ENCODE assay signal across 15 cellular contexts in genomic region chr13:24683370-24683769, GRCh38. TPM values are rescaled to one million over a fixed set of nuclear protein-coding genes. Genes with fewer than 3 reads are reported as not detected.
"Had no signal": no experiment of that assay in that cellular context is flagged by ENCODE, and none has a peak within 500 bp of the region (broad histone marks: within the 10 kb centered on the region; RNA-seq: fewer than 3 reads in every experiment).

No MANE protein-coding gene starts in this region.

- H3K4me3 ChIP-seq: heart left ventricle, skin epidermis, transverse colon had no signal

- H3K36me3 ChIP-seq: heart left ventricle, neutrophil, transverse colon had no signal

- H3K27ac ChIP-seq: epithelial cell of prostate, heart left ventricle, neutrophil, transverse colon, VCaP had no signal

- H3K9me3 ChIP-seq: heart left ventricle, neutrophil, transverse colon had no signal

- FAIRE-seq: frontal cortex had no signal

- H3K4me3 Mint-ChIP-seq: naive B cell had no signal

- H3K27ac Mint-ChIP-seq: activated T-helper 17 cell treated with anti-CD3 and anti-CD28 coated beads, Interleukin-2, amount 50 U/mL, for 72 hours; naive B cell had no signal

- H3K36me3 Mint-ChIP-seq: naive B cell had no signal

- H3K9me3 Mint-ChIP-seq: activated T-helper 17 cell treated with anti-CD3 and anti-CD28 coated beads, Interleukin-2, amount 50 U/mL, for 72 hours had no signal

RNA-seq across cellular contexts. Expression of gene ATP12A, which starts 3.2 kb away (rescaled TPM):
- total RNA-seq: chondrocyte, dermis blood vessel endothelial cell, fibroblast of lung, heart left ventricle, left cardiac atrium, lung microvascular endothelial cell, mononuclear cell had no signal
- polyA plus RNA-seq: fibroblast of lung, heart left ventricle had no signal
